ENCODE assay signal across 8 cellular contexts in the genomic region with DNA sequence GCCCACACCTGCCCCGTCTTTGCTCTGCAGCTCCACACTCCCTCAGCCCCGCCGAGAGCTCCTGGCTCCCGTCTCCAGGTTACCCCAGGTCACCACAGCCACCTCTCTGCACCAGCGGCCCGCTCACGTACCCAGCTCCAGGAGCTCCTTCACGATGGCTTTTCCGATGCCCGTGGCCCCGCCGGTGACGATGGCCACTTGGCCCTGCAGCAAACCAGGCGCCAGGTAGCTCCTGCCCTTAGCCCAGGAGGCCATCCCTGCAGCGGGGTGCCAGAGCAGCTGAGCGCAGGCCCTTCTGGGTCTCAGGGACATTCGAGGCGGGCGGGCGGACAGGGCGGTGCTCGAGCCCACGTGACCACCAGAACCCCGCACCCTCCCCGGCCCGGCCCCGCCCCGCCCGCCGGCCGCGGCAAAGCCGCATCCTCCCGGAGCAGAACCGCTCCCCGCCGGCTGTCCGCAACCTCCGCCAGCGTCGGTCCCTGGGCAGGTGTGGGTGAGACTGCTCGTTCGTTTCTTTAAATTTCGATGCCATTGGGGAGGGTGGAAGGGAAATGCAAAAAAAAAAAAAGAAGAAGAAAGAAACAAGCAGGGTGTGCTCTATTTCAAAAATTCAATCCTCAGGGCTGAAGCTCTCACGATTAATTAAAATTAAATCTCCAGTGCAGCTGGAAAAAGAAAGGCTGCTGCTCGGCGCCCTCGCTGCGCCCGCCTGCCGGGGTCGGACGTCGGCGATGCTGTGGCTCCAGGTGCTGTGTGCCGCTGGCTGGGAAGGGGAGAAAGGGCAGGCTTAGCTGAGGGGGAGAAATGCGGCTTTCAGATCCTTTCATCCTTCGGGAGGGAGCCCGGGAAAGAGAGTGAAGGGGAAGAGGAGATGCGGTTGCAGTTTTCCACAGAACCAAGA. TPM values are rescaled to one million over a fixed set of nuclear protein-coding genes. Genes with fewer than 3 reads are reported as not detected.
DNase-seq lines count a peak whose midpoint lies in the region; ATAC-seq and TF ChIP-seq lines count a peak whose summit lies in the region.

A gene (minus strand): TSS at position 323 of the 901 bp plus-strand sequence. CDS start 68 bp downstream, at position 255.
A gene with protein sequence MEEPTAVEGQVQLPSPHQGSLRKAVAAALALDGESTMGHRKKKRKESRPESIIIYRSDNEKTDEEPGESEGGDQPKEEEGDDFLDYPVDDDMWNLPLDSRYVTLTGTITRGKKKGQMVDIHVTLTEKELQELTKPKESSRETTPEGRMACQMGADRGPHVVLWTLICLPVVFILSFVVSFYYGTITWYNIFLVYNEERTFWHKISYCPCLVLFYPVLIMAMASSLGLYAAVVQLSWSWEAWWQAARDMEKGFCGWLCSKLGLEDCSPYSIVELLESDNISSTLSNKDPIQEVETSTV (plus strand): TSS at position 433 of the 901 bp plus-strand sequence. CDS start 14,045 bp downstream, outside the sequence.

- peak within 1 kb of the TSS; percentile 99 for H3K9ac ChIP-seq in NT2/D1 (ENCODE audit: insufficient read length, low read depth)

- H3K27me3 ChIP-seq in NT2/D1 (ENCODE audit: insufficient read depth, insufficient read length) = peaks cover 4% of the 10 kb centered on the region

- ATAC-seq in GM19463 (IDR thresholded peaks at IDR 0.05; ENCODE audit: unreplicated experiment) (peak; percentile 92), HG03571 (IDR thresholded peaks at IDR 0.05; ENCODE audit: unreplicated experiment) (peak; percentile 96), mucosa of descending colon (peak; percentile 99)

- H3K36me3 ChIP-seq in NT2/D1 (ENCODE audit: insufficient read depth, insufficient read length, low read length) = no peaks in the 10 kb centered on the region
- no peaks in the 10 kb centered on the region for H3K36me3 ChIP-seq in mucosa of descending colon (ENCODE audit: low read depth)

- TF ChIP-seq CTCF in epithelial cell of esophagus (IDR thresholded peaks at IDR 0.05; ENCODE audit: insufficient read depth, low read depth, low read length, missing control alignments) (no peak), mucosa of descending colon (IDR thresholded peaks at IDR 0.05) (no peak)

- peak within 1 kb of the TSS; percentile 93 for H3K4me3 ChIP-seq in NT2/D1 (ENCODE audit: insufficient read length, low read depth)
- H3K4me3 ChIP-seq in epithelial cell of esophagus (ENCODE audit: low read length) = peak within 1 kb of the TSS; percentile 67
- peak within 1 kb of the TSS; percentile 31 for H3K4me3 ChIP-seq in mucosa of descending colon

- intact Hi-C loops in mucosa of descending colon (cut with DNase I, micrococcal nuclease) = no loop called here

- DNase-seq in COLO668 (lab: John Stamatoyannopoulos, UW; ENCODE audit: unreplicated experiment) (peak; percentile 89), NT2/D1 (ENCODE audit: low read depth, low spot score) (peak; percentile 57), activated T-cell treated with anti-CD3 and anti-CD28 coated beads for 1 hour (ENCODE audit: low read depth) (peak; percentile 63), epithelial cell of esophagus (ENCODE audit: low read depth) (peak; percentile 59), mucosa of descending colon (peak; percentile 88 to 92 (median 91))
- peak; percentile 32 to 61 for DNase-seq in stimulated activated CD8-positive, alpha-beta memory T cell treated with anti-CD3 and anti-CD28 coated beads, Interleukin-4, amount 100 ng/mL, for 1 hour (ENCODE audit: low read depth in 2 of 2, low spot score in 1 of 2)

- no peaks in the 10 kb centered on the region for H3K9me3 ChIP-seq in NT2/D1 (ENCODE audit: insufficient read depth, low read length)
- H3K9me3 ChIP-seq in mucosa of descending colon = no peaks in the 10 kb centered on the region

- H3K4me1 ChIP-seq in NT2/D1 (ENCODE audit: insufficient read depth, insufficient read length) (peaks cover 7% of the 10 kb centered on the region), mucosa of descending colon (ENCODE audit: low read depth) (peaks cover 10% of the 10 kb centered on the region)

RNA-seq across cellular contexts. Expression of the first gene that starts in this region (rescaled TPM):
- 10 to 100 TPM; 19.6 to 31.8 (median 28.8) TPM for total RNA-seq in mucosa of descending colon

RNA-seq across cellular contexts. Expression of the second gene that starts in this region (rescaled TPM):
- total RNA-seq in mucosa of descending colon = under 1 TPM; 0.29 to 0.76 (median 0.39) TPM

Comparison
In these comparisons a context has a peak if more than half of its experiments do, and no peak if none do; other contexts are left out.
1. Peak in every context shown above with its lines: DNase-seq, ATAC-seq and H3K4me3 ChIP-seq.
2. H3K4me3 ChIP-seq: peak in every context shown above with its lines; median percentile 93 in NT2/D1; 67 in epithelial cell of esophagus; 31 in mucosa of descending colon.